Comparison of ENCODE assay signal across 8 cellular contexts in the genomic region with DNA sequence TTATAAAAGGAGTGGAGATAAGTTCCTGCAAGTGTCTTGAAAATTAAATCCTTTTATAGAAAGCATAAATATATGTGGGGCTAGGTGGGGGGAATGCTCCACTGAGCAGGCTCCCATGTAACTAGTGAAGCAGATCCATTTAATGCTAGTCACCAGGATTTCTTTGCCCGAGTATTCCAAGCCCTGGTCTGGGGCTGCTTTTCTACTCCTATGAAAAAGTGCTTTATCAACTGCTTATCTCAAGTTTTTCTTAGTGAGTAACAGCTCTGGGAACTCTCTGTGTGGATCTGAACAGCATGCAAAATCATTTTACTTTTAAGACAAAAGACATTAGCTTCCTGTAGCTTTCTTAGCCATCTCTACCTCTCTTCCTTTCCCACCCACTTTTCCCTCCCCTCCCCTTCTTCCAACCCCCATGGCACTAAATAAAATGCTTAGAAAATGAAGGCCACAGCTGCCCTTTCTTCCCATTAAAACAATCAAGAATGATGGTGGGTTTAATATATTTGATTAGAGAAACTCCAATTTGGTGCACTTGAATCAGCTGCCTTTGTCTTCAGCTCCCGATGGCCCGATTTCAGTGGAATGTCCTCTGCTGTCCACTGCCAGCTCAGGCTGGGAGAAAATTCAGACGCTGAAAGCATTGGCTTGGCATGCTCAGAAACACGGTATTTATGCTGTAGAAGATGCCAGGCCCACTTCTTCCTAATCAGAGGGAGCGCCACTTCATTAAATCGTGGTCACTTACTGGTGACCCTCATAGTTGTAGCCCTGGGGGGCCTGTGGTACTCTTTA.
DNase-seq lines count a peak whose midpoint lies in the region; ATAC-seq and TF ChIP-seq lines count a peak whose summit lies in the region.

No MANE protein-coding gene starts in this region.

- H3K4me1 ChIP-seq in DOHH2 (ENCODE audit: control insufficient read depth, low read length), result peaks cover 22% of the 10 kb centered on the region

- H3K9me3 ChIP-seq in DOHH2 (ENCODE audit: control insufficient read depth, insufficient read depth, low read length), result no peaks in the 10 kb centered on the region

- H3K36me3 Mint-ChIP-seq in activated T-cell treated with anti-CD3 and anti-CD28 coated beads, Interleukin-2, amount 50 U/mL, for 4 hours (ENCODE audit: insufficient read depth), result no peaks in the 10 kb centered on the region

- DNase-seq in amniotic epithelial cell (ENCODE audit: low read depth), result peak; percentile 93
- no peak for DNase-seq in left cardiac atrium
- DNase-seq in retinal pigment epithelial cell (ENCODE audit: low read depth), result peak; percentile 51
- DNase-seq in activated gamma-delta T cell treated with Interleukin-2 at 50 U/mL for 16 hours, result no peak
- DNase-seq in activated T-cell treated with anti-CD3 and anti-CD28 coated beads, Interleukin-2, amount 50 U/mL, for 4 hours, result no peak
- no peak for DNase-seq in SW480 (ENCODE audit: low spot score)

- peaks cover 66% of the 10 kb centered on the region for H3K4me1 Mint-ChIP-seq in activated T-cell treated with anti-CD3 and anti-CD28 coated beads, Interleukin-2, amount 50 U/mL, for 4 hours (ENCODE audit: low read depth)

- H3K27ac ChIP-seq in DOHH2 (ENCODE audit: low read depth, low read length), result peak overlapping the region; percentile 28; the same call in 1 of the 2 replicates

- H3K27me3 ChIP-seq in DOHH2 (ENCODE audit: control insufficient read depth, low read length), result no peaks in the 10 kb centered on the region

- ATAC-seq in left cardiac atrium (peak; percentile 22 to 47), HG03108 (IDR thresholded peaks at IDR 0.05; ENCODE audit: unreplicated experiment) (no peak)
- ATAC-seq in activated T-cell treated with anti-CD3 and anti-CD28 coated beads, Interleukin-2, amount 50 U/mL, for 4 hours, result no peak

- H3K4me3 ChIP-seq in DOHH2 (ENCODE audit: low read length) (peak overlapping the region; percentile 52), retinal pigment epithelial cell (ENCODE audit: low read length) (no peak overlapping the region)

- H3K36me3 ChIP-seq in DOHH2 (ENCODE audit: control insufficient read depth, low read length), result no peaks in the 10 kb centered on the region

- no peaks in the 10 kb centered on the region for H3K9me3 Mint-ChIP-seq in activated T-cell treated with anti-CD3 and anti-CD28 coated beads, Interleukin-2, amount 50 U/mL, for 4 hours

- no peak for TF ChIP-seq CTCF in DOHH2 (IDR thresholded peaks at IDR 0.05; ENCODE audit: low read depth, low read length, poor library complexity, severe bottlenecking)
- no peak for TF ChIP-seq CTCF in retinal pigment epithelial cell (conservative IDR thresholded peaks at IDR 0.05; ENCODE audit: low read depth, low read length)

- peak overlapping the region; percentile 67 for H3K4me2 ChIP-seq in DOHH2 (ENCODE audit: low read length)

- H3K27me3 Mint-ChIP-seq in activated T-cell treated with anti-CD3 and anti-CD28 coated beads, Interleukin-2, amount 50 U/mL, for 4 hours (ENCODE audit: low read depth), result no peaks in the 10 kb centered on the region

- no peaks in the 10 kb centered on the region for H4K20me1 ChIP-seq in DOHH2 (ENCODE audit: control insufficient read depth, insufficient read depth, low read depth, low read length)

- H3K79me2 ChIP-seq in DOHH2 (ENCODE audit: control insufficient read depth, low read length), result no peaks in the 10 kb centered on the region

- no peak overlapping the region for H3K4me3 Mint-ChIP-seq in activated T-cell treated with anti-CD3 and anti-CD28 coated beads, Interleukin-2, amount 50 U/mL, for 4 hours

- H3K9me2 ChIP-seq in DOHH2 (replicated peaks; ENCODE audit: control insufficient read depth, low read length), result no peaks in the 10 kb centered on the region

- intact Hi-C loops in left cardiac atrium (cut with DNase I), result loop anchor here in 1 of 2 donors (5.0 kb wide), 1 partner anchor 121 kb away; no protein-coding TSS in a partner anchor

- H3F3A ChIP-seq in DOHH2 (ENCODE audit: control insufficient read depth, insufficient read depth), result peaks cover 2% of the 10 kb centered on the region; the same call in 1 of the 2 replicates

Comparison
In these comparisons a context has a peak if more than half of its experiments do, and no peak if none do; other contexts are left out.
1. DNase-seq: peak in amniotic epithelial cell (single experiment) and retinal pigment epithelial cell (single experiment); none in left cardiac atrium (single experiment), activated gamma-delta T cell treated with Interleukin-2 at 50 U/mL for 16 hours (single experiment), activated T-cell treated with anti-CD3 and anti-CD28 coated beads, Interleukin-2, amount 50 U/mL, for 4 hours (single experiment) and SW480 (single experiment).
2. ATAC-seq: peak in left cardiac atrium (2 of 2); none in activated T-cell treated with anti-CD3 and anti-CD28 coated beads, Interleukin-2, amount 50 U/mL, for 4 hours (0 of 2) and HG03108 (single experiment).